ENCODE assay signal across 1 cellular context in the genomic region with DNA sequence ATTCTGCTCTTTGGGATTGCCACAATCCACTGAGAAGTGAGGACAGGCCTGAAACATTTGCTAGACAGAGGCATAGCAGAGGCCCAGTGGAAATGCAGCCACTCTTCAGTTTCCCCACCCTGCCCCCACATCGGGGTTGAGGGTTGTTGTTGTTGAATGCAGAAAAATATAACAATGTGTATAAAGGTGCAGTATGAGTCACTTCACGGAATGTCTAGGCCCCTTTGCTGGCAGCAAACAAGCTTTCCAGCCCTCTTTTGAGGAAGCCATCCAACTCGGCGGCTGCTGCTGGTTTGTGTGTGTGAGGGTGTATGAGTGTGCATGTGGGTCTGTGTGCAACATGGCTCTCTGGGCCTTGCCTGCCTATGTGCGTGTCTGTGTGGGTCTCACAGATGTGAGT.
TF ChIP-seq lines count a peak whose summit lies in the region.

No MANE protein-coding gene starts in this region.

TF ChIP-seq in Ishikawa, 13 proteins besides CTCF, POLR2A, EP300 and RAD21 (continued from another document):
- TF ChIP-seq REST (IDR thresholded peaks at IDR 0.05; ENCODE audit: low read depth): no peak
- TF ChIP-seq NFIC (IDR thresholded peaks at IDR 0.05): no peak
- no peak for TF ChIP-seq CEBPB (IDR thresholded peaks at IDR 0.05)
- TF ChIP-seq YY1 (IDR thresholded peaks at IDR 0.05; ENCODE audit: low read depth): no peak
TF ChIP-seq in Ishikawa: peak in this region for 1.
